ENCODE assay signal across 5 cellular contexts in genomic region chr12:43992856-43993255, GRCh38.
"Had no signal": no experiment of that assay in that cellular context is flagged by ENCODE, and none has a peak within 500 bp of the region (broad histone marks: within the 10 kb centered on the region; RNA-seq: fewer than 3 reads in every experiment).

No MANE protein-coding gene starts in this region.

- ATAC-seq: HepG2, K562 had no signal

- DNase-seq: IMR-90, KBM-7, KG1 had no signal
